ENCODE assay signal across 21 cellular contexts in the genomic region with DNA sequence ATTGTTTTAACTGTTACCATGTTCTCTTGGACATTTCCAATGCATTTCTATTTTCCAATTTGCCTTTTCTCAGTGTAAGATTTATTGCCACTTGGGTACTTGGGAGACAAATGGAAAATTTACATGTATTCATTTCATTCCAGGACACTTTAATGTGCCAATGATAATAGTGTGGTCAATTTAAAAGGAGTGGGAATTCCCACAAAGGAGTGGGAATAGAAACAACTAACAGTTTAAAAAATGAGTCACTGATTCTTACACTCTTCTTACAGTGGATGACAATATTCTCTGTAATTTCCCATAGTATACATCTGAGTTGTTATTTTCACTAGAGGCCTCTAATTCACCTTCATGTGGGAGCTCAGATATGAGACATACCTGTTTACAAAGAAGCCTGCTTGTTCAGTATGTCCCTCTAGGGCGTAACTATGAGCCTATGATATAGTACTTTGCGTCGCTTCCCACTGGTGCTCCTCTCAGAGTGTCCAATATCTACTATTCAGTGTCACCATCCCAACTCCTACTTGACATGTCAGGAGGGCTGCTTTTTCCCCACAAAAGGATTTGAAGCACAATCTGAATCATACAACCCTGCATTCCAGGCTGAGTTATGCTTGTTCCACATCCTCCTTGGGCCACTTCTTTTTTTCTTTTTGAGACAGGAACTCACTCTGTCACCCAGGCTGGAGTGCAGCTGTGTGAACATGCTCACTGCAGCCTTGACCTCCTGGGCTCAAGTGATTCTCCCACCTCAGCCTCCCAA.
DNase-seq lines count a peak whose midpoint lies in the region; ATAC-seq, FAIRE-seq and TF ChIP-seq lines count a peak whose summit lies in the region.
"Had no signal": no experiment of that assay in that cellular context is flagged by ENCODE, and none has a peak within 500 bp of the region (broad histone marks: within the 10 kb centered on the region; RNA-seq: fewer than 3 reads in every experiment).

No MANE protein-coding gene starts in this region.

- H2BK5ac ChIP-seq in H1 (ENCODE audit: low read depth, low read length): no peak overlapping the region

- POLR2A ChIA-PET in H1 (lab: Charles Lee; ENCODE audit: partially characterized antibody) (interaction anchor here (0.6 kb wide), 1 partner anchor 14 kb away, joined by 4 read pairs; no protein-coding TSS in a partner anchor), HEK293T (lab: Yijun Ruan, JAX) (interaction anchor here (0.6 kb wide), 1 partner anchor 1555 kb away, joined by 3 read pairs; no protein-coding TSS in a partner anchor)

- no peak for TF ChIP-seq RAD21 in H1 (IDR thresholded peaks at IDR 0.05 in 1 of 2, conservative IDR thresholded peaks at IDR 0.05 in 1 of 2; ENCODE audit: low read depth in 2 of 2, low read length in 2 of 2)

- H2AFZ ChIP-seq in H1 (ENCODE audit: low read length) (no peak overlapping the region), osteoblast (ENCODE audit: low read length) (peak overlapping the region; percentile 14)

- H3K27ac ChIP-seq in H1 (ENCODE audit: low read depth, low read length) (no peak overlapping the region), osteoblast (ENCODE audit: low read depth, low read length) (peak overlapping the region; percentile 87), kidney (ENCODE audit: low read depth in 2 of 2, low read length in 2 of 2) (no peak overlapping the region), sigmoid colon (no peak overlapping the region)
- H3K27ac ChIP-seq: neutrophil, right lobe of liver, upper lobe of left lung, WERI-Rb-1 had no signal

- H4K91ac ChIP-seq in H1 (replicated peaks; ENCODE audit: insufficient read length, low read length): no peak overlapping the region

- 96% methylated on average over 3 of the region's 3 CpGs; no CpG with 5 or more reads in 1 of the 2 experiments for WGBS in H1 (ENCODE audit: extremely low coverage in 1 of 2, insufficient coverage in 1 of 2, insufficient read length in 1 of 2, insufficient replicate concordance in 2 of 2, low coverage in 1 of 2, low lambda C conversion rate in 2 of 2, missing lambda C conversion rate in 1 of 2), 2 experiments
- 66 to 94% methylated on average over 3 of the region's 3 CpGs for WGBS in sigmoid colon, 2 donors

- DNase-seq in EH (ENCODE audit: low read depth) (peak; percentile 94), NCI-H226 (peak; percentile 56), H1 (ENCODE audit: low read depth in 1 of 2, low spot score in 2 of 2) (no peak), osteoblast (ENCODE audit: insufficient read length, low spot score, missing footprints) (peak; percentile 78), kidney (no peak), HEK293T (ENCODE audit: extremely low spot score) (no peak), sigmoid colon (no peak)
- DNase-seq: activated gamma-delta T cell treated with Interleukin-2 at 50 U/mL for 16 hours; BE2C; DMS153; effector memory CD4-positive, alpha-beta T cell; H9; immature natural killer cell; NCI-H187; NCI-H510A treated with DMSO at 0.1 percent for 48 hours; right lobe of liver; upper lobe of left lung; WERI-Rb-1 had no signal

- no peak overlapping the region for H4K5ac ChIP-seq in H1 (ENCODE audit: insufficient read length, low read depth, low read length)

- H3K23me2 ChIP-seq in H1 (ENCODE audit: low read depth, low read length): no peaks in the 10 kb centered on the region

- H3K9ac ChIP-seq in H1 (replicated peaks in 1 of 4; ENCODE audit: extremely low read depth in 1 of 4, low read depth in 3 of 4, low read length in 3 of 4) (no peak overlapping the region), kidney (ENCODE audit: low read length in 2 of 2) (no peak overlapping the region)

- no peak overlapping the region for H2BK20ac ChIP-seq in H1 (ENCODE audit: low read length)

- TF ChIP-seq EP300 in H1 (IDR thresholded peaks at IDR 0.05; ENCODE audit: borderline replicate concordance in 1 of 2, low read depth in 2 of 2, low read length in 2 of 2) (no peak), sigmoid colon (IDR thresholded peaks at IDR 0.05) (no peak)

- no peak overlapping the region for H3K18ac ChIP-seq in H1 (ENCODE audit: extremely low read depth, low read length)

- H2BK120ac ChIP-seq in H1 (replicated peaks; ENCODE audit: low read depth, low read length): no peak overlapping the region

- no peak overlapping the region for H3K4ac ChIP-seq in H1 (replicated peaks; ENCODE audit: insufficient read length, low read depth, low read length)

- H3K23ac ChIP-seq in H1 (ENCODE audit: insufficient read length): no peak overlapping the region

- H3K27me3 ChIP-seq in H1 (replicated peaks in 1 of 4; ENCODE audit: control insufficient read depth in 3 of 4, extremely low read depth in 1 of 4, insufficient read depth in 3 of 4, low read length in 3 of 4) (no peaks in the 10 kb centered on the region), osteoblast (ENCODE audit: insufficient read depth, low read length) (peaks cover 6% of the 10 kb centered on the region), sigmoid colon (no peaks in the 10 kb centered on the region)
- H3K27me3 ChIP-seq: right lobe of liver, upper lobe of left lung had no signal

- H3K79me2 ChIP-seq in H1 (ENCODE audit: control insufficient read depth in 1 of 2, insufficient read depth in 2 of 2, low read length in 2 of 2) (no peaks in the 10 kb centered on the region), osteoblast (ENCODE audit: insufficient read depth, low read length) (no peaks in the 10 kb centered on the region)

- TF ChIP-seq POLR2A in H1 (IDR thresholded peaks at IDR 0.05; ENCODE audit: control extremely low read depth in 1 of 2, low read depth in 2 of 2, low read length in 2 of 2) (no peak), sigmoid colon (IDR thresholded peaks at IDR 0.05) (no peak)

- H3K4me1 ChIP-seq in H1 (replicated peaks in 1 of 4; ENCODE audit: control insufficient read depth in 3 of 4, insufficient read depth in 4 of 4, low read length in 3 of 4) (no peaks in the 10 kb centered on the region), osteoblast (ENCODE audit: insufficient read depth, low read length) (peaks cover 8% of the 10 kb centered on the region), kidney (ENCODE audit: control insufficient read depth in 1 of 2, insufficient read depth in 1 of 2, low read depth in 1 of 2, low read length in 2 of 2) (no peaks in the 10 kb centered on the region), sigmoid colon (no peaks in the 10 kb centered on the region)
- H3K4me1 ChIP-seq: BE2C, right lobe of liver, upper lobe of left lung had no signal

- no peak overlapping the region for H2BK15ac ChIP-seq in H1 (ENCODE audit: low read length)

- H3K9me3 ChIP-seq in H1 (ENCODE audit: insufficient read depth in 2 of 2, low read depth in 1 of 2, low read length in 1 of 2): no peaks in the 10 kb centered on the region
- H3K9me3 ChIP-seq in osteoblast (ENCODE audit: low read depth, low read length): no peaks in the 10 kb centered on the region
- peaks cover 0 to 3% of the 10 kb centered on the region in 2 donors for H3K9me3 ChIP-seq in kidney (ENCODE audit: control insufficient read depth in 1 of 2, low read length in 2 of 2)
- no peaks in the 10 kb centered on the region for H3K9me3 ChIP-seq in sigmoid colon
- H3K9me3 ChIP-seq: BE2C, neutrophil, right lobe of liver, upper lobe of left lung had no signal

- no peak overlapping the region for H3K4me3 ChIP-seq in H1 (ENCODE audit: extremely low read depth in 1 of 4, insufficient read depth in 2 of 4, low read depth in 3 of 4, low read length in 4 of 4)
- H3K4me3 ChIP-seq in osteoblast (ENCODE audit: insufficient read depth, low read length): no peak overlapping the region
- H3K4me3 ChIP-seq in kidney (ENCODE audit: low read length in 2 of 2): no peak overlapping the region
- no peak overlapping the region for H3K4me3 ChIP-seq in sigmoid colon
- H3K4me3 ChIP-seq: right lobe of liver, upper lobe of left lung had no signal

- no peak for ATAC-seq in GM21723 (IDR thresholded peaks at IDR 0.05; ENCODE audit: unreplicated experiment)
- ATAC-seq: right lobe of liver; stimulated activated effector memory CD8-positive, alpha-beta T cell treated with anti-CD3 and anti-CD28 coated beads, Interleukin-12 subunit alpha, Interleukin-12 subunit beta, amount 100 ng/mL, for 72 hours had no signal

- no peak for TF ChIP-seq CTCF in H1 (IDR thresholded peaks at IDR 0.05; ENCODE audit: control extremely low read depth in 1 of 3, insufficient read depth in 1 of 3, low read depth in 1 of 3, low read length in 3 of 3)
- no peak for TF ChIP-seq CTCF in osteoblast (IDR thresholded peaks at IDR 0.05; ENCODE audit: extremely low read depth, low read depth, low read length)
- no peak for TF ChIP-seq CTCF in kidney (IDR thresholded peaks at IDR 0.05; ENCODE audit: borderline replicate concordance, extremely low read depth, insufficient read depth)
- no peak for TF ChIP-seq CTCF in sigmoid colon (IDR thresholded peaks at IDR 0.05)

- H3K36me3 ChIP-seq in H1 (ENCODE audit: control insufficient read depth in 2 of 4, insufficient read depth in 4 of 4, low read length in 3 of 4): no peaks in the 10 kb centered on the region
- no peaks in the 10 kb centered on the region for H3K36me3 ChIP-seq in osteoblast (ENCODE audit: insufficient read depth, low read length)
- no peaks in the 10 kb centered on the region for H3K36me3 ChIP-seq in kidney (ENCODE audit: control insufficient read depth in 1 of 2, insufficient read depth in 2 of 2, low read length in 2 of 2)
- H3K36me3 ChIP-seq in sigmoid colon: no peaks in the 10 kb centered on the region
- H3K36me3 ChIP-seq: BE2C, neutrophil, right lobe of liver, upper lobe of left lung, WERI-Rb-1 had no signal

- H4K8ac ChIP-seq in H1 (ENCODE audit: extremely low read depth, insufficient read depth, low read length): peak overlapping the region; percentile 14; the same call in 1 of the 2 replicates

- H2AK5ac ChIP-seq in H1 (ENCODE audit: low read depth, low read length): no peak overlapping the region

- H4K20me1 ChIP-seq in H1 (replicated peaks in 1 of 2; ENCODE audit: control insufficient read depth in 1 of 2, insufficient read depth in 2 of 2, low read length in 2 of 2): no peaks in the 10 kb centered on the region
- H4K20me1 ChIP-seq in osteoblast (ENCODE audit: insufficient read depth, low read length): peaks cover 2% of the 10 kb centered on the region

- H3K56ac ChIP-seq in H1 (replicated peaks; ENCODE audit: insufficient read length, low read depth, low read length): no peak overlapping the region

- no peak overlapping the region for H3K4me2 ChIP-seq in H1 (ENCODE audit: insufficient read depth in 1 of 2, low read depth in 2 of 2, low read length in 2 of 2)
- H3K4me2 ChIP-seq in osteoblast (ENCODE audit: insufficient read depth, low read length): peak overlapping the region; percentile 68

- no peaks in the 10 kb centered on the region for H3K79me1 ChIP-seq in H1 (ENCODE audit: low read depth, low read length)

- CTCF ChIA-PET in H1 (lab: Charles Lee; ENCODE audit: partially characterized antibody) (interaction anchor here (0.6 to 1.7 kb wide), 5 partner anchors 10 to 309 kb away, joined by 3 to 5 read pairs (median 3); no protein-coding TSS in a partner anchor), HEK293T (lab: Yijun Ruan, JAX) (interaction anchor here (0.6 kb wide), 1 partner anchor 245 kb away, joined by 3 read pairs; no protein-coding TSS in a partner anchor)

- no peak overlapping the region for H3K14ac ChIP-seq in H1 (ENCODE audit: insufficient read length)

- no peak for FAIRE-seq in H1 (lab: Jason Lieb, UNC)
- no peak for FAIRE-seq in kidney (lab: Jason Lieb, UNC)

- H2BK12ac ChIP-seq in H1 (ENCODE audit: low read depth, low read length): no peak overlapping the region

- intact Hi-C loops in kidney (cut with DNase I) (no loop called here), sigmoid colon (cut with DNase I) (no loop called here)

Comparison
In these comparisons a context has a peak if more than half of its experiments do, and no peak if none do; other contexts are left out.
1. DNase-seq: peak in EH (single experiment), NCI-H226 (single experiment) and osteoblast (single experiment); none in H1 (0 of 2), kidney (single experiment), HEK293T (single experiment) and sigmoid colon (single experiment).